In the genomic region with DNA sequence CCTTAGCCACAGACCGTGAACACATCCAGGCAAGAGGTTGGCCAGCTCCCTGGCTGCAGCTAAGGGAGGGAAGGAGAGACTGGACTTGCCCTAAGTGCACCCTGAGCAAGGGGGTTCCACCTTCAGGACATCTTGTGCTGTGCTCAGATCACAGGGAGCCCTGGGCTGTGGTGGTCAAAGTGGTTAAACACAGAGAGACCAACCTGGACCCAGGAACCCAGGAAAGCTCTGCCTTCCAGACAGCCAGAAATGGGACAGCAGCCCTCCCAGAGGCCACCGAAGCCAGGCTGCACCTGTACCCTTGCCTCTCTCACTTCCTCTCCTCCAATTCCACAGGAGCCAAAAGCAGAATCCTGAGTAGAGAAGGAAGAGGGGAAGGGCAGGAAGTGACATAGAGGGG, we compare ENCODE assay signal across 1 cellular context.
TF ChIP-seq lines count a peak whose summit lies in the region.

No MANE protein-coding gene starts in this region.

TF ChIP-seq in HepG2, 621 proteins besides CTCF, POLR2A, EP300 and RAD21 (continued from another document):
- TF ChIP-seq, protein P1, sequence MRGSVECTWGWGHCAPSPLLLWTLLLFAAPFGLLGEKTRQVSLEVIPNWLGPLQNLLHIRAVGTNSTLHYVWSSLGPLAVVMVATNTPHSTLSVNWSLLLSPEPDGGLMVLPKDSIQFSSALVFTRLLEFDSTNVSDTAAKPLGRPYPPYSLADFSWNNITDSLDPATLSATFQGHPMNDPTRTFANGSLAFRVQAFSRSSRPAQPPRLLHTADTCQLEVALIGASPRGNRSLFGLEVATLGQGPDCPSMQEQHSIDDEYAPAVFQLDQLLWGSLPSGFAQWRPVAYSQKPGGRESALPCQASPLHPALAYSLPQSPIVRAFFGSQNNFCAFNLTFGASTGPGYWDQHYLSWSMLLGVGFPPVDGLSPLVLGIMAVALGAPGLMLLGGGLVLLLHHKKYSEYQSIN (CRISPR knock-in tag; IDR thresholded peaks at IDR 0.05; ENCODE audit: borderline replicate concordance): no peak
- no peak for TF ChIP-seq ZNF781 (CRISPR knock-in tag; IDR thresholded peaks at IDR 0.05; ENCODE audit: borderline replicate concordance, not compliant biosample characterization)
- no peak for TF ChIP-seq ZNF768 (CRISPR knock-in tag; IDR thresholded peaks at IDR 0.05)
